In genomic region chr3:113249111-113249510, GRCh38 we compare ENCODE assay signal across 9 cellular contexts. TPM values are rescaled to one million over a fixed set of nuclear protein-coding genes. Genes with fewer than 3 reads are reported as not detected.
DNase-seq lines count a peak whose midpoint lies in the region; ATAC-seq and TF ChIP-seq lines count a peak whose summit lies in the region.
"Had no signal": no experiment of that assay in that cellular context is flagged by ENCODE, and none has a peak within 500 bp of the region (broad histone marks: within the 10 kb centered on the region; RNA-seq: fewer than 3 reads in every experiment).

No MANE protein-coding gene starts in this region.

- H3K27ac ChIP-seq in left lung (no peak overlapping the region), tibial artery (peak overlapping the region; percentile 54 to 62)

- DNase-seq in HS-5 (ENCODE audit: low read depth) (peak; percentile 61), left lung (no peak), tibial artery (no peak), Calu3 (no peak), NCI-H345 treated with DMSO at 0.1 percent for 48 hours (lab: John Stamatoyannopoulos, UW; ENCODE audit: unreplicated experiment) (no peak)
- no peak for DNase-seq in stimulated activated naive CD8-positive, alpha-beta T cell treated with anti-CD3 and anti-CD28 coated beads, Interleukin-15, Interleukin-2, amounts not matched to agents 100 U/mL and 50 U/mL, for 24 hours
- DNase-seq: erythroblast had no signal

- H3K4me3 ChIP-seq in left lung, result no peak overlapping the region
- H3K4me3 ChIP-seq in tibial artery, result no peak overlapping the region

- TF ChIP-seq CTCF in brain (conservative IDR thresholded peaks at IDR 0.05) (no peak), left lung (IDR thresholded peaks at IDR 0.05) (no peak), tibial artery (IDR thresholded peaks at IDR 0.05) (no peak), Calu3 (IDR thresholded peaks at IDR 0.05; ENCODE audit: unreplicated experiment) (no peak)

- CTCF ChIA-PET in Calu3 (lab: Charles Lee), result interaction anchor here (0.5 kb wide), 1 partner anchor 230 kb away, joined by 5 read pairs; a partner anchor contains a TSS

- ATAC-seq in left lung, result peak; percentile 51
- ATAC-seq in stimulated activated naive CD8-positive, alpha-beta T cell treated with anti-CD3 and anti-CD28 coated beads, Interleukin-15, Interleukin-2, amounts not matched to agents 100 U/mL and 50 U/mL, for 24 hours, result no peak
- ATAC-seq: activated T-helper 17 cell treated with anti-CD3 and anti-CD28 coated beads, Interleukin-2, amount 50 U/mL, for 72 hours had no signal

- H3K36me3 ChIP-seq in left lung (no peaks in the 10 kb centered on the region), tibial artery (peaks cover 0 to 26% (median 12%) of the 10 kb centered on the region in 3 donors)

- H3K4me1 ChIP-seq in left lung (no peaks in the 10 kb centered on the region), tibial artery (peaks cover 0 to 25% (median 10%) of the 10 kb centered on the region in 4 donors)

- H3K4me1 Mint-ChIP-seq in brain (peaks cover 89% of the 10 kb centered on the region), Calu3 (ENCODE audit: low read depth, unreplicated experiment) (no peaks in the 10 kb centered on the region)
- H3K4me1 Mint-ChIP-seq: activated T-helper 17 cell treated with anti-CD3 and anti-CD28 coated beads, Interleukin-2, amount 50 U/mL, for 72 hours had no signal

- H3K9me3 ChIP-seq in left lung (no peaks in the 10 kb centered on the region), tibial artery (no peaks in the 10 kb centered on the region)

- H3K27ac Mint-ChIP-seq in brain (peak overlapping the region; percentile 84 to 95 (median 93)), Calu3 (ENCODE audit: unreplicated experiment) (no peak overlapping the region)
- H3K27ac Mint-ChIP-seq: activated T-helper 17 cell treated with anti-CD3 and anti-CD28 coated beads, Interleukin-2, amount 50 U/mL, for 72 hours had no signal

- H3K27me3 ChIP-seq in left lung (no peaks in the 10 kb centered on the region), tibial artery (no peaks in the 10 kb centered on the region)

- intact Hi-C loops in left lung (cut with DNase I), result no loop called here
- intact Hi-C loops in tibial artery (cut with DNase I; ENCODE audit: low total_unique reads), result no loop called here
- intact Hi-C loops in Calu3 (cut with micrococcal nuclease; ENCODE audit: unreplicated experiment), result no loop called here

- H3K27me3 Mint-ChIP-seq in brain, result no peaks in the 10 kb centered on the region
- H3K27me3 Mint-ChIP-seq in Calu3 (ENCODE audit: unreplicated experiment), result peaks cover 53% of the 10 kb centered on the region

- H3K36me3 Mint-ChIP-seq in brain, result peaks cover 29% of the 10 kb centered on the region
- H3K36me3 Mint-ChIP-seq in Calu3 (ENCODE audit: insufficient read depth, unreplicated experiment), result no peaks in the 10 kb centered on the region

- BruUV-seq in Calu3 (replicated peaks; lab: Mats Ljungman, UMichigan), result no TSS peak

- H3K4me3 Mint-ChIP-seq in brain (peak overlapping the region in 4 of 5 experiments; percentile 7 to 56 (median 21)), Calu3 (ENCODE audit: low read depth, unreplicated experiment) (no peak overlapping the region)
- H3K4me3 Mint-ChIP-seq: activated T-helper 17 cell treated with anti-CD3 and anti-CD28 coated beads, Interleukin-2, amount 50 U/mL, for 72 hours had no signal

- H3K9me3 Mint-ChIP-seq in brain (no peaks in the 10 kb centered on the region), Calu3 (ENCODE audit: low read depth, unreplicated experiment) (no peaks in the 10 kb centered on the region)
- H3K9me3 Mint-ChIP-seq: activated T-helper 17 cell treated with anti-CD3 and anti-CD28 coated beads, Interleukin-2, amount 50 U/mL, for 72 hours had no signal

RNA-seq across cellular contexts. Expression of gene BOC, which starts 37.8 kb away (rescaled TPM):
- 23.3 TPM for polyA plus RNA-seq in brain (ENCODE audit: insufficient read depth, low read depth, low replicate concordance)
- total RNA-seq in left lung (10 to 100 TPM in 1 of 2 donors, 1 to 10 TPM in 1; 6.0 to 19.6 TPM), Calu3 (2022) (0.07 and 0.32 TPM in 2 replicates)

Comparison
In these comparisons a context has a peak if more than half of its experiments do, and no peak if none do; other contexts are left out.
1. H3K27ac ChIP-seq: peak in tibial artery (2 of 2); none in left lung (0 of 2).